In genomic region chr22:36435516-36436415, GRCh38 we compare ENCODE assay signal across 9 cellular contexts. TPM values are rescaled to one million over a fixed set of nuclear protein-coding genes. Genes with fewer than 3 reads are reported as not detected.
DNase-seq lines count a peak whose midpoint lies in the region; ATAC-seq and TF ChIP-seq lines count a peak whose summit lies in the region.
"Had no signal": no experiment of that assay in that cellular context is flagged by ENCODE, and none has a peak within 500 bp of the region (broad histone marks: within the 10 kb centered on the region; RNA-seq: fewer than 3 reads in every experiment).

No MANE protein-coding gene starts in this region.

- no peak overlapping the region for H3K4me3 ChIP-seq in PC-3 (ENCODE audit: low read length)
- H3K4me3 ChIP-seq: thoracic aorta had no signal

- no peak for TF ChIP-seq CTCF in activated B cell treated with CpG ODN at 0.5 μM for 24 hours (IDR thresholded peaks at IDR 0.05)
- no peak for TF ChIP-seq CTCF in PC-3 (conservative IDR thresholded peaks at IDR 0.05; ENCODE audit: low read depth, low read length)

- no TSS peak for BruUV-seq in PC-3 (replicated peaks; lab: Mats Ljungman, UMichigan)

- H3K4me3 Mint-ChIP-seq in activated B cell treated with CpG ODN at 0.5 μM for 24 hours = peak overlapping the region; percentile 47
- no peak overlapping the region for H3K4me3 Mint-ChIP-seq in dendritic cell treated with granulocyte-macrophage colony-stimulating factor and Interleukin-4, amounts not matched to agents 40 ng/mL and 50 ng/mL, for 4 days

- H2AFZ ChIP-seq in PC-3 (ENCODE audit: low read length) = no peak overlapping the region

- H3K27ac Mint-ChIP-seq in activated B cell treated with CpG ODN at 0.5 μM for 24 hours = peak overlapping the region; percentile 71
- H3K27ac Mint-ChIP-seq in dendritic cell treated with granulocyte-macrophage colony-stimulating factor and Interleukin-4, amounts not matched to agents 40 ng/mL and 50 ng/mL, for 4 days = peak overlapping the region; percentile 57

- no peaks in the 10 kb centered on the region for H3K27me3 ChIP-seq in PC-3 (ENCODE audit: low read length)

- H4K20me1 ChIP-seq in PC-3 (ENCODE audit: low read length) = no peaks in the 10 kb centered on the region

- H3K36me3 ChIP-seq in PC-3 (ENCODE audit: low read depth, low read length) = no peaks in the 10 kb centered on the region
- H3K36me3 ChIP-seq: thoracic aorta had no signal

- H3K9me3 ChIP-seq in PC-3 (ENCODE audit: low read length) = no peaks in the 10 kb centered on the region
- H3K9me3 ChIP-seq: thoracic aorta had no signal

- H3K27ac ChIP-seq in PC-3 (ENCODE audit: low read length) = no peak overlapping the region
- H3K27ac ChIP-seq: thoracic aorta had no signal

- peak; percentile 60 for DNase-seq in COLO668 (lab: John Stamatoyannopoulos, UW; ENCODE audit: unreplicated experiment)
- peak; percentile 72 for DNase-seq in HT-29 (ENCODE audit: low spot score)
- DNase-seq in activated B cell treated with CpG ODN at 0.5 μM for 24 hours = no peak
- DNase-seq in stimulated activated CD4-positive, alpha-beta T cell treated with anti-CD3 and anti-CD28 coated beads, Interleukin-2, amount 100 ng/mL, for 24 hours = peak; percentile 59 to 60
- no peak for DNase-seq in PC-3

- H3K4me2 ChIP-seq in PC-3 (ENCODE audit: low read length) = no peak overlapping the region

- intact Hi-C loops in activated B cell treated with CpG ODN at 0.5 μM for 24 hours (cut with micrococcal nuclease) = loop anchor here (5.0 kb wide), 1 partner anchor 48 kb away; the partner anchor contains the start of gene MYH9
- intact Hi-C loops in dendritic cell treated with granulocyte-macrophage colony-stimulating factor and Interleukin-4, amounts not matched to agents 40 ng/mL and 50 ng/mL, for 4 days (cut with micrococcal nuclease) = no loop called here
- intact Hi-C loops in PC-3 (cut with micrococcal nuclease) = no loop called here

- no peaks in the 10 kb centered on the region for H3F3A ChIP-seq in PC-3 (ENCODE audit: low read length, unreplicated experiment)

- no peaks in the 10 kb centered on the region for H3K9me2 ChIP-seq in PC-3 (replicated peaks; ENCODE audit: low read length)

- peaks cover 14% of the 10 kb centered on the region for H3K4me1 ChIP-seq in PC-3 (ENCODE audit: insufficient read depth, low read length)

- no peaks in the 10 kb centered on the region for H3K27me3 Mint-ChIP-seq in activated B cell treated with CpG ODN at 0.5 μM for 24 hours
- H3K27me3 Mint-ChIP-seq in dendritic cell treated with granulocyte-macrophage colony-stimulating factor and Interleukin-4, amounts not matched to agents 40 ng/mL and 50 ng/mL, for 4 days = peaks cover 14% of the 10 kb centered on the region

- no peak overlapping the region for H3K9ac ChIP-seq in PC-3 (ENCODE audit: low read length)

- POLR2A ChIA-PET in activated B cell treated with CpG ODN at 0.5 μM for 24 hours (lab: Charles Lee) (interaction anchor here (0.8 to 1.7 kb wide), 10 partner anchors 9 to 107 kb away, joined by 3 to 8 read pairs (median 5); partner anchors contain the start of genes MYH9 and TXN2), PC-3 (lab: Charles Lee; ENCODE audit: unreplicated experiment) (no interaction called here)

- H3K9me3 Mint-ChIP-seq in activated B cell treated with CpG ODN at 0.5 μM for 24 hours = no peaks in the 10 kb centered on the region
- no peaks in the 10 kb centered on the region for H3K9me3 Mint-ChIP-seq in dendritic cell treated with granulocyte-macrophage colony-stimulating factor and Interleukin-4, amounts not matched to agents 40 ng/mL and 50 ng/mL, for 4 days

- CTCF ChIA-PET in activated B cell treated with CpG ODN at 0.5 μM for 24 hours (lab: Charles Lee) = interaction anchor here (1.2 to 1.4 kb wide), 3 partner anchors 31 to 36 kb away, joined by 3 read pairs; no protein-coding TSS in a partner anchor
- CTCF ChIA-PET in PC-3 (lab: Charles Lee) = no interaction called here

- H3K79me2 ChIP-seq in PC-3 (ENCODE audit: low read length) = no peaks in the 10 kb centered on the region

- H3K36me3 Mint-ChIP-seq in activated B cell treated with CpG ODN at 0.5 μM for 24 hours (ENCODE audit: low read depth) = no peaks in the 10 kb centered on the region
- H3K36me3 Mint-ChIP-seq in dendritic cell treated with granulocyte-macrophage colony-stimulating factor and Interleukin-4, amounts not matched to agents 40 ng/mL and 50 ng/mL, for 4 days (ENCODE audit: low read depth) = no peaks in the 10 kb centered on the region

- ATAC-seq in activated B cell treated with CpG ODN at 0.5 μM for 24 hours (ENCODE audit: low read depth) (peak; percentile 83), GM21526 (IDR thresholded peaks at IDR 0.05; ENCODE audit: low FRiP score, unreplicated experiment) (no peak), PC-3 (no peak), HG03196 (IDR thresholded peaks at IDR 0.05; ENCODE audit: unreplicated experiment) (no peak)

- H3K4me1 Mint-ChIP-seq in activated B cell treated with CpG ODN at 0.5 μM for 24 hours = peaks cover 30% of the 10 kb centered on the region
- peaks cover 43% of the 10 kb centered on the region for H3K4me1 Mint-ChIP-seq in dendritic cell treated with granulocyte-macrophage colony-stimulating factor and Interleukin-4, amounts not matched to agents 40 ng/mL and 50 ng/mL, for 4 days (ENCODE audit: low read depth)

RNA-seq across cellular contexts. Expression of gene TXN2, which starts 45.7 kb away (rescaled TPM):
- 30.7 and 30.8 TPM in 2 replicates for total RNA-seq in HT-29 (2014; rRNA removed; shearing (Covaris generic))
- 59.1 and 71.7 TPM in 2 replicates for total RNA-seq in activated B cell treated with CpG ODN at 0.5 μM for 24 hours
- 49.6 and 52.5 TPM in 2 replicates for total RNA-seq in PC-3 (2014; rRNA removed)

RNA-seq across cellular contexts. Expression of gene MYH9, which starts 48.0 kb away (rescaled TPM):
- 258 and 259 TPM in 2 replicates for total RNA-seq in HT-29 (2014; rRNA removed; shearing (Covaris generic))
- total RNA-seq in activated B cell treated with CpG ODN at 0.5 μM for 24 hours (714 and 755 TPM in 2 replicates), PC-3 (2014; rRNA removed) (357 and 546 TPM in 2 replicates)

Comparison
In these comparisons a context has a peak if more than half of its experiments do, and no peak if none do; other contexts are left out.
1. DNase-seq: peak in COLO668 (single experiment), HT-29 (single experiment) and stimulated activated CD4-positive, alpha-beta T cell treated with anti-CD3 and anti-CD28 coated beads, Interleukin-2, amount 100 ng/mL, for 24 hours (2 of 2); none in activated B cell treated with CpG ODN at 0.5 μM for 24 hours (single experiment) and PC-3 (single experiment).